11 cellular contexts compared by ENCODE assay signal in the genomic region with DNA sequence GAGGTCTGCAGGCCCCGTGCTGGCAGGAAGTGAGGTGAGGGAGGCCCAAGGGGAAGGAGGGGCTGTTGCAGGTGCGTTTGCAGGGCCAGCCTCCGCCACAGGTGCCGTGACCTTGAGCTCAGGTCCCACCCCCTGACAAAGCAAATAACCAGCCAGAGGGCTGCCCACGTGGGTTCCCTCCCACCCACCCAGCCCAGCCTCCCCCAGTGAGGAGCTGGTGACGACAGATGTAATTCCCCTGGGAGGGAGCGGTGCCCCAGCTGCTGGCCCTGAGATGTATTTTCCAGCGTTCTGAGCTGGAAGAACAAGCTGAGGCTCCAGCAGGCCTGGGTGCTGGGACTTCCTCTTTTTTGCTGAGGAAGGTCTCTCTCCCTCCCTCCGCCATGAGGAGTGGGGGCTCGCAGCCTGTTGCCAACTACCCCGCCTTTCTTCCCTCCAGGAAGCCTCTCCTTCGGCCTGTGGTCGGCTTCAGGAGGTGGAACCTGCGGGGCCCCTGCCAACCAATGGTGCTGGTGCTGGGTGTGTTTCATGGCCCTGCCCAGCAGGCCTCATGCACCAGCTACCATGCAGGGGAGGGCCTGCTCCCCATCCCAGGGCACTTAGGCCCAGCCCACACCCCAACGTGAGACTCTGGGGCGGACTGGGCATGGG.
DNase-seq lines count a peak whose midpoint lies in the region; TF ChIP-seq lines count a peak whose summit lies in the region.
"Had no signal": no experiment of that assay in that cellular context is flagged by ENCODE, and none has a peak within 500 bp of the region (broad histone marks: within the 10 kb centered on the region; RNA-seq: fewer than 3 reads in every experiment).

No MANE protein-coding gene starts in this region.

- TF ChIP-seq CTCF in dorsolateral prefrontal cortex (IDR thresholded peaks at IDR 0.05 in 54 of 56, conservative IDR thresholded peaks at IDR 0.05 in 2 of 56; ENCODE audit: low read depth in 1 of 56, partially characterized antibody in 56 of 56) (no peak), ovary (IDR thresholded peaks at IDR 0.05) (no peak)

- H3K27ac ChIP-seq in dorsolateral prefrontal cortex (peak overlapping the region in 34 of 59 donors; percentile 1 to 81 (median 50)), ovary (peak overlapping the region in 1 of 2 donors; percentile 48)
- H3K27ac ChIP-seq: adrenal gland had no signal

- peaks cover 18% of the 10 kb centered on the region for H3K4me1 ChIP-seq in ovary (ENCODE audit: insufficient read depth)
- H3K4me1 ChIP-seq: adrenal gland had no signal

- no peak for TF ChIP-seq POLR2A in ovary (IDR thresholded peaks at IDR 0.05)

- H3K27me3 ChIP-seq in dorsolateral prefrontal cortex, result peaks cover 0 to 35% (median 0%) of the 10 kb centered on the region in 45 donors
- no peaks in the 10 kb centered on the region for H3K27me3 ChIP-seq in ovary

- H3K9me3 ChIP-seq in ovary, result no peaks in the 10 kb centered on the region
- H3K9me3 ChIP-seq: adrenal gland, heart right ventricle had no signal

- no peak for TF ChIP-seq EP300 in ovary (IDR thresholded peaks at IDR 0.05)

- H3K36me3 ChIP-seq in ovary, result no peaks in the 10 kb centered on the region
- H3K36me3 ChIP-seq: adrenal gland, heart right ventricle had no signal

- intact Hi-C loops in dorsolateral prefrontal cortex (cut with DNase I), result loop anchor here in 1 of 2 donors (5.0 kb wide), 1 partner anchor 60 kb away; no protein-coding TSS in a partner anchor
- intact Hi-C loops in ovary (cut with DNase I), result loop anchor here in 1 of 4 donors (10.0 kb wide), 1 partner anchor 157 kb away; a partner anchor contains a TSS

- H3K4me3 ChIP-seq in dorsolateral prefrontal cortex (no peak overlapping the region), ovary (no peak overlapping the region)
- H3K4me3 ChIP-seq: adrenal gland, heart right ventricle had no signal

- DNase-seq in GF-D8 (lab: John Stamatoyannopoulos, UW), result peak; percentile 88
- peak; percentile 43 for DNase-seq in NCI-H69 (lab: John Stamatoyannopoulos, UW)
- no peak for DNase-seq in dorsolateral prefrontal cortex
- DNase-seq in ovary, result peak in 3 of 5 donors; percentile 27 to 50 (median 45)
- DNase-seq in NCI-H345 (lab: John Stamatoyannopoulos, UW), result no peak
- DNase-seq in NCI-H1930 (lab: John Stamatoyannopoulos, UW), result no peak
- DNase-seq in NCI-H146 (lab: John Stamatoyannopoulos, UW), result no peak
- no peak for DNase-seq in SIG-M5 (lab: John Stamatoyannopoulos, UW)
- DNase-seq: adrenal gland; CD8-positive, alpha-beta T cell; heart right ventricle had no signal

- 39 to 58% (median 45%) methylated on average over 16 of the region's 16 CpGs for WGBS in ovary, 3 donors

Comparison
In these comparisons a context has a peak if more than half of its experiments do, and no peak if none do; other contexts are left out.
1. DNase-seq: peak in GF-D8 (single experiment), NCI-H69 (single experiment) and ovary (3 of 5); none in dorsolateral prefrontal cortex (0 of 10), NCI-H345 (single experiment), NCI-H1930 (0 of 2), NCI-H146 (single experiment) and SIG-M5 (single experiment).